22 cellular contexts compared by ENCODE assay signal in the genomic region with DNA sequence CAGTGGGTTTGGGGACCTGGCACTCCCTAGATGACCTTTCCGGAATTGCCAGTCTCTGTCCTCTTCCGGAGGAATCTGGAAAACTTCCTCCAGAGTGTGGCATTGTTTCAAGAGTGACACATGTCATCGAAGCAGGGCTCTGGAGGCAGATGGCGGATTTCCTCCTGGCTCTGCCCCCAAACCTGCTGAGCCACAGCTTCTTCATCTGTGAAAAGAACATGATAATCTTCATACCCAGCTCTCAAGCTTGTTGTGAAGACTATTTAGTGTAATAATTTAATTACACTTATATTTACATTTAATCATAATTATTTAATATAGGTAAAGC. TPM values are rescaled to one million over a fixed set of nuclear protein-coding genes. Genes with fewer than 3 reads are reported as not detected.
A peak's percentile ranks its signal among the peaks of the same experiment; 100 is the strongest.
DNase-seq lines count a peak whose midpoint lies in the region; ATAC-seq and TF ChIP-seq lines count a peak whose summit lies in the region.
"Had no signal": no experiment of that assay in that cellular context is flagged by ENCODE, and none has a peak within 500 bp of the region (broad histone marks: within the 10 kb centered on the region; RNA-seq: fewer than 3 reads in every experiment).

No MANE protein-coding gene starts in this region.

- H3K4me3 Mint-ChIP-seq in activated CD4-positive, alpha-beta memory T cell treated with anti-CD3 and anti-CD28 coated beads for 36 hours, result no peak overlapping the region
- H3K4me3 Mint-ChIP-seq: activated CD4-positive, alpha-beta memory T cell treated with anti-CD3 and anti-CD28 coated beads, Interleukin-2, amount 10 ng/mL, durations not matched to agents 7 days and 5 days; activated naive CD8-positive, alpha-beta T cell treated with anti-CD3 and anti-CD28 coated beads, Interleukin-2, amount 50 U/mL, for 24 hours; activated T-cell treated with anti-CD3 and anti-CD28 coated beads, Interleukin-2, amount 50 U/mL, for 72 hours; CD4-positive, CD25-positive, alpha-beta regulatory T cell; H9; naive thymus-derived CD8-positive, alpha-beta T cell; stimulated activated effector memory CD8-positive, alpha-beta T cell treated with anti-CD3 and anti-CD28 coated beads, Interleukin-12 subunit alpha, Interleukin-12 subunit beta, amount 100 ng/mL, for 72 hours had no signal

- H3K9ac ChIP-seq in skeletal muscle tissue (ENCODE audit: low read depth in 1 of 3, low read length in 3 of 3), result peak overlapping the region in 2 of 3 donors; percentile 63 to 75
- H3K9ac ChIP-seq: SK-N-SH had no signal

- ATAC-seq in left lung (peak; percentile 14), GM18907 (IDR thresholded peaks at IDR 0.05; ENCODE audit: unreplicated experiment) (no peak)
- ATAC-seq: activated naive CD8-positive, alpha-beta T cell treated with anti-CD3 and anti-CD28 coated beads, Interleukin-2, amount 50 U/mL, for 24 hours; stimulated activated effector memory CD8-positive, alpha-beta T cell treated with anti-CD3 and anti-CD28 coated beads, Interleukin-12 subunit alpha, Interleukin-12 subunit beta, amount 100 ng/mL, for 72 hours had no signal

- CTCF ChIA-PET in activated CD4-positive, alpha-beta memory T cell treated with anti-CD3 and anti-CD28 coated beads for 36 hours (lab: Charles Lee), result interaction anchor here (1.0 to 2.4 kb wide), 9 partner anchors 11 to 371 kb away, joined by 3 to 45 read pairs (median 8); a partner anchor contains a TSS

- no peak overlapping the region for H3K27ac Mint-ChIP-seq in activated CD4-positive, alpha-beta memory T cell treated with anti-CD3 and anti-CD28 coated beads for 36 hours
- H3K27ac Mint-ChIP-seq: activated CD4-positive, alpha-beta memory T cell treated with anti-CD3 and anti-CD28 coated beads, Interleukin-2, amount 10 ng/mL, durations not matched to agents 7 days and 5 days; activated naive CD8-positive, alpha-beta T cell treated with anti-CD3 and anti-CD28 coated beads, Interleukin-2, amount 50 U/mL, for 24 hours; activated T-cell treated with anti-CD3 and anti-CD28 coated beads, Interleukin-2, amount 50 U/mL, for 72 hours; CD4-positive, CD25-positive, alpha-beta regulatory T cell; H9; naive thymus-derived CD8-positive, alpha-beta T cell; stimulated activated effector memory CD8-positive, alpha-beta T cell treated with anti-CD3 and anti-CD28 coated beads, Interleukin-12 subunit alpha, Interleukin-12 subunit beta, amount 100 ng/mL, for 72 hours had no signal

- H3K4me1 ChIP-seq in left lung (peaks cover 5 to 31% of the 10 kb centered on the region in 2 donors), skeletal muscle tissue (ENCODE audit: control insufficient read depth in 3 of 3, insufficient read depth in 3 of 3, low read length in 3 of 3) (peaks cover 7 to 17% (median 17%) of the 10 kb centered on the region in 3 donors)

- intact Hi-C loops in left lung (cut with DNase I), result no loop called here
- intact Hi-C loops in activated CD4-positive, alpha-beta memory T cell treated with anti-CD3 and anti-CD28 coated beads for 36 hours (cut with micrococcal nuclease), result loop anchor here (1.0 to 10.0 kb wide), 3 partner anchors 137 to 368 kb away; a partner anchor contains a TSS

- POLR2A ChIA-PET in activated CD4-positive, alpha-beta memory T cell treated with anti-CD3 and anti-CD28 coated beads for 36 hours (lab: Charles Lee), result no interaction called here

- H3K27me3 ChIP-seq in left lung, result no peaks in the 10 kb centered on the region
- no peaks in the 10 kb centered on the region for H3K27me3 ChIP-seq in skeletal muscle tissue (ENCODE audit: control insufficient read depth in 3 of 3, insufficient read depth in 3 of 3, low read length in 3 of 3)

- H3K9me3 ChIP-seq in left lung (no peaks in the 10 kb centered on the region), skeletal muscle tissue (ENCODE audit: control insufficient read depth in 3 of 3, low read length in 3 of 3) (no peaks in the 10 kb centered on the region)
- H3K9me3 ChIP-seq: SK-N-SH, thoracic aorta had no signal

- no peaks in the 10 kb centered on the region for H3K9me3 Mint-ChIP-seq in activated CD4-positive, alpha-beta memory T cell treated with anti-CD3 and anti-CD28 coated beads for 36 hours
- H3K9me3 Mint-ChIP-seq: activated CD4-positive, alpha-beta memory T cell treated with anti-CD3 and anti-CD28 coated beads, Interleukin-2, amount 10 ng/mL, durations not matched to agents 7 days and 5 days; activated naive CD8-positive, alpha-beta T cell treated with anti-CD3 and anti-CD28 coated beads, Interleukin-2, amount 50 U/mL, for 24 hours; activated T-cell treated with anti-CD3 and anti-CD28 coated beads, Interleukin-2, amount 50 U/mL, for 72 hours; CD4-positive, CD25-positive, alpha-beta regulatory T cell; H9; naive thymus-derived CD8-positive, alpha-beta T cell; stimulated activated effector memory CD8-positive, alpha-beta T cell treated with anti-CD3 and anti-CD28 coated beads, Interleukin-12 subunit alpha, Interleukin-12 subunit beta, amount 100 ng/mL, for 72 hours had no signal

- H3K4me3 ChIP-seq in left lung (no peak overlapping the region), skeletal muscle tissue (ENCODE audit: low read length in 3 of 3) (peak overlapping the region; percentile 9 to 52 (median 29))
- H3K4me3 ChIP-seq: thoracic aorta had no signal

- H3K36me3 Mint-ChIP-seq in activated CD4-positive, alpha-beta memory T cell treated with anti-CD3 and anti-CD28 coated beads for 36 hours, result no peaks in the 10 kb centered on the region
- H3K36me3 Mint-ChIP-seq: CD4-positive, CD25-positive, alpha-beta regulatory T cell; naive thymus-derived CD8-positive, alpha-beta T cell; stimulated activated effector memory CD8-positive, alpha-beta T cell treated with anti-CD3 and anti-CD28 coated beads, Interleukin-12 subunit alpha, Interleukin-12 subunit beta, amount 100 ng/mL, for 72 hours had no signal

- H3K27ac ChIP-seq in left lung (no peak overlapping the region), skeletal muscle tissue (ENCODE audit: low read depth, low read length) (peak overlapping the region; percentile 25)
- H3K27ac ChIP-seq: thoracic aorta had no signal

- peaks cover 6% of the 10 kb centered on the region for H3K4me1 Mint-ChIP-seq in activated CD4-positive, alpha-beta memory T cell treated with anti-CD3 and anti-CD28 coated beads for 36 hours (ENCODE audit: low read depth)
- H3K4me1 Mint-ChIP-seq: activated naive CD8-positive, alpha-beta T cell treated with anti-CD3 and anti-CD28 coated beads, Interleukin-2, amount 50 U/mL, for 24 hours; stimulated activated effector memory CD8-positive, alpha-beta T cell treated with anti-CD3 and anti-CD28 coated beads, Interleukin-12 subunit alpha, Interleukin-12 subunit beta, amount 100 ng/mL, for 72 hours had no signal

- H3K36me3 ChIP-seq in left lung, result no peaks in the 10 kb centered on the region
- no peaks in the 10 kb centered on the region for H3K36me3 ChIP-seq in skeletal muscle tissue (ENCODE audit: control insufficient read depth in 3 of 3, insufficient read depth in 3 of 3, low read length in 3 of 3)
- H3K36me3 ChIP-seq: thoracic aorta had no signal

- peak; percentile 26 for DNase-seq in DMS53 (lab: John Stamatoyannopoulos, UW)
- DNase-seq in DMS53 treated with DMSO at 0.1 percent for 48 hours (lab: John Stamatoyannopoulos, UW; ENCODE audit: unreplicated experiment), result no peak
- DNase-seq in NCI-H82 treated with DMSO at 0.1 percent for 48 hours (lab: John Stamatoyannopoulos, UW; ENCODE audit: unreplicated experiment), result peak; percentile 20
- no peak for DNase-seq in left lung
- DNase-seq in activated CD4-positive, alpha-beta memory T cell treated with anti-CD3 and anti-CD28 coated beads for 36 hours, result no peak
- no peak for DNase-seq in NCI-H748 (lab: John Stamatoyannopoulos, UW; ENCODE audit: unreplicated experiment)
- DNase-seq: 8988T; activated CD4-positive, alpha-beta memory T cell treated with anti-CD3 and anti-CD28 coated beads, Interleukin-2, amount 10 ng/mL, durations not matched to agents 7 days and 5 days; activated naive CD8-positive, alpha-beta T cell treated with anti-CD3 and anti-CD28 coated beads, Interleukin-2, amount 50 U/mL, for 24 hours; activated T-cell treated with anti-CD3 and anti-CD28 coated beads, Interleukin-2, amount 50 U/mL, for 72 hours; CD4-positive, CD25-positive, alpha-beta regulatory T cell; DND-41; glutamatergic neuron; H9; naive thymus-derived CD8-positive, alpha-beta T cell; NCI-H1417 treated with DMSO at 0.1 percent for 48 hours; NCI-H510A had no signal

- no peak for TF ChIP-seq CTCF in left lung (IDR thresholded peaks at IDR 0.05)

- no peaks in the 10 kb centered on the region for H3K27me3 Mint-ChIP-seq in activated CD4-positive, alpha-beta memory T cell treated with anti-CD3 and anti-CD28 coated beads for 36 hours
- H3K27me3 Mint-ChIP-seq: activated CD4-positive, alpha-beta memory T cell treated with anti-CD3 and anti-CD28 coated beads, Interleukin-2, amount 10 ng/mL, durations not matched to agents 7 days and 5 days; activated naive CD8-positive, alpha-beta T cell treated with anti-CD3 and anti-CD28 coated beads, Interleukin-2, amount 50 U/mL, for 24 hours had no signal

RNA-seq across cellular contexts. Expression of a gene that starts 19.7 kb away (rescaled TPM):
- total RNA-seq in left lung, result 10 to 100 TPM; 33.3 to 38.2 TPM
- 20.4 TPM for total RNA-seq in skeletal muscle tissue
- 10 to 100 TPM; 11.9 to 12.1 TPM for total RNA-seq in activated CD4-positive, alpha-beta memory T cell treated with anti-CD3 and anti-CD28 coated beads for 36 hours

Comparison
In these comparisons a context has a peak if more than half of its experiments do, and no peak if none do; other contexts are left out.
1. DNase-seq: peak in DMS53 (single experiment) and NCI-H82 treated with DMSO at 0.1 percent for 48 hours (single experiment); none in DMS53 treated with DMSO at 0.1 percent for 48 hours (single experiment), left lung (0 of 2), activated CD4-positive, alpha-beta memory T cell treated with anti-CD3 and anti-CD28 coated beads for 36 hours (single experiment) and NCI-H748 (single experiment).
2. H3K4me3 ChIP-seq: peak in skeletal muscle tissue (3 of 3); none in left lung (0 of 2).